ENCODE assay signal across 25 cellular contexts in the genomic region with DNA sequence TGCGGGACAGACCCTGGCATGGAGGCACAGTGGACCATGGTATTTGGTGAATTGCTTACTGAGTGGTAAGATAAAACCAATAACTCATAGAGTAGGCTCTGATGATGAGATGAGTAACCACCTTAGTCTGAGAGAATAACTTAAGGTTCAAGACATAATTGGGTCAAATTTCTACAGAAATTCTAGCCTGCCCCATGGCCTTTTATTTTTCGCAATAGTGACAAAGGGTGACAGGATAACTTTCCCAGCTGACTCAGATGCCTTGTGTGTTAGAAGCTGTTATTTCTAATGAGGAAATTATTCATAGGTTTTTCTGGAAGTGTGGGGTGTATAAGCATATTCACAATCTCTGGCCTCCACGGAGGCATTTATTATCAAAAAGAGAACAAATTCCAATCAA.
DNase-seq lines count a peak whose midpoint lies in the region; ATAC-seq, FAIRE-seq and TF ChIP-seq lines count a peak whose summit lies in the region.
"Had no signal": no experiment of that assay in that cellular context is flagged by ENCODE, and none has a peak within 500 bp of the region (broad histone marks: within the 10 kb centered on the region; RNA-seq: fewer than 3 reads in every experiment).

No MANE protein-coding gene starts in this region.

- H3K4me3 Mint-ChIP-seq in MCF 10A (ENCODE audit: unreplicated experiment), result no peak overlapping the region
- H3K4me3 Mint-ChIP-seq in activated CD4-positive, alpha-beta memory T cell treated with anti-CD3 and anti-CD28 coated beads for 36 hours, result no peak overlapping the region
- H3K4me3 Mint-ChIP-seq: CD4-positive, alpha-beta memory T cell; H9 had no signal

- DNase-seq in mammary epithelial cell (peak; percentile 47), MCF 10A (ENCODE audit: unreplicated experiment) (no peak), amniotic epithelial cell (ENCODE audit: low read depth) (peak; percentile 37), keratinocyte (ENCODE audit: low read depth, low spot score) (no peak), colonic mucosa (no peak)
- DNase-seq in activated CD4-positive, alpha-beta memory T cell treated with anti-CD3 and anti-CD28 coated beads for 36 hours, result no peak
- no peak for DNase-seq in activated T-cell treated with anti-CD3 and anti-CD28 coated beads, Interleukin-2, amount 50 U/mL, for 48 hours
- DNase-seq: Caco-2; CD4-positive, alpha-beta memory T cell; DMS 273 treated with DMSO at 0.1 percent for 48 hours; DND-41; GM23248; H9; KG1; NCI-H1105 treated with DMSO at 0.1 percent for 48 hours; NCI-H2081 treated with DMSO at 0.1 percent for 48 hours; NCI-H446; NCI-H526 treated with DMSO at 0.1 percent for 48 hours; OCI-M1; SIG-M5; SK-N-SH had no signal

- CTCF ChIA-PET in mammary epithelial cell (lab: Charles Lee; ENCODE audit: low non-redundant PET) (no interaction called here), MCF 10A (lab: Yijun Ruan, JAX) (interaction anchor here (0.5 to 2.0 kb wide), 3 partner anchors 34 to 502 kb away, joined by 3 to 5 read pairs (median 3); no protein-coding TSS in a partner anchor)
- CTCF ChIA-PET in activated CD4-positive, alpha-beta memory T cell treated with anti-CD3 and anti-CD28 coated beads for 36 hours (lab: Charles Lee), result no interaction called here

- no peak for ATAC-seq in GM19463 (IDR thresholded peaks at IDR 0.05; ENCODE audit: unreplicated experiment)

- WGBS in mammary epithelial cell (ENCODE audit: low coverage, missing lambda C conversion rate), result 95% methylated on average over 3 of the region's 3 CpGs

- POLR2A ChIA-PET in MCF 10A (lab: Yijun Ruan, JAX), result no interaction called here
- POLR2A ChIA-PET in activated CD4-positive, alpha-beta memory T cell treated with anti-CD3 and anti-CD28 coated beads for 36 hours (lab: Charles Lee), result no interaction called here

- peaks cover 8% of the 10 kb centered on the region for H3K9me3 ChIP-seq in mammary epithelial cell (replicated peaks; ENCODE audit: insufficient read depth, low read length)
- H3K9me3 ChIP-seq in keratinocyte (ENCODE audit: control insufficient read depth, low read depth, low read length), result peaks cover 6% of the 10 kb centered on the region
- no peaks in the 10 kb centered on the region for H3K9me3 ChIP-seq in colonic mucosa
- H3K9me3 ChIP-seq: BLaER1 treated with 17β-estradiol and CSF1 and Interleukin-3, amounts not matched to agents 10 nM and 100 nM; Caco-2; SK-N-SH had no signal

- dilution Hi-C loops in mammary epithelial cell (cut with HindIII; ENCODE audit: low sequenced_read_pairs) (no loop called here), keratinocyte (cut with MboI; ENCODE audit: extremely low pct_ligation_motif_present, low sequenced_read_pairs) (no loop called here)

- H2AFZ ChIP-seq in mammary epithelial cell (ENCODE audit: low read depth, low read length) (peak overlapping the region; percentile 21), keratinocyte (ENCODE audit: control insufficient read depth, low read length) (no peak overlapping the region)
- H2AFZ ChIP-seq: GM23248 had no signal

- H3K9me1 ChIP-seq in keratinocyte (ENCODE audit: control insufficient read depth, extremely low read depth, insufficient read depth, low read length), result no peaks in the 10 kb centered on the region

- H3K4me1 ChIP-seq in mammary epithelial cell (ENCODE audit: insufficient read depth, low read length) (peaks cover 22% of the 10 kb centered on the region), keratinocyte (ENCODE audit: control insufficient read depth, extremely low read depth, insufficient read depth, low read length) (peaks cover 18% of the 10 kb centered on the region), colonic mucosa (no peaks in the 10 kb centered on the region)
- H3K4me1 ChIP-seq: Caco-2 had no signal

- no peak overlapping the region for H3K4me3 ChIP-seq in mammary epithelial cell (replicated peaks in 1 of 3; ENCODE audit: insufficient read depth in 1 of 3, low read depth in 2 of 3, low read length in 3 of 3)
- H3K4me3 ChIP-seq in keratinocyte (ENCODE audit: control insufficient read depth in 2 of 3, extremely low read depth in 1 of 3, insufficient read depth in 2 of 3, low read depth in 1 of 3, low read length in 3 of 3), result no peak overlapping the region
- no peak overlapping the region for H3K4me3 ChIP-seq in colonic mucosa
- H3K4me3 ChIP-seq: BLaER1 treated with 17β-estradiol and CSF1 and Interleukin-3, amounts not matched to agents 10 nM and 100 nM; GM23248 had no signal

- BruUV-seq in mammary epithelial cell (replicated peaks; lab: Mats Ljungman, UMichigan), result no TSS peak
- no TSS peak for BruUV-seq in MCF 10A (replicated peaks; lab: Mats Ljungman, UMichigan)

- H3K27me3 Mint-ChIP-seq in MCF 10A (ENCODE audit: insufficient read depth, unreplicated experiment), result no peaks in the 10 kb centered on the region
- H3K27me3 Mint-ChIP-seq in activated CD4-positive, alpha-beta memory T cell treated with anti-CD3 and anti-CD28 coated beads for 36 hours, result no peaks in the 10 kb centered on the region

- H3K9ac ChIP-seq in mammary epithelial cell (ENCODE audit: insufficient read depth, low read length), result no peak overlapping the region
- no peak overlapping the region for H3K9ac ChIP-seq in keratinocyte (ENCODE audit: control insufficient read depth, extremely low read depth, insufficient read depth, low read length)
- no peak overlapping the region for H3K9ac ChIP-seq in colonic mucosa (ENCODE audit: low read depth in 2 of 2, low read length in 2 of 2)
- H3K9ac ChIP-seq: BLaER1 treated with 17β-estradiol and CSF1 and Interleukin-3, amounts not matched to agents 10 nM and 100 nM; GM23248; SK-N-SH had no signal

- FAIRE-seq in keratinocyte (lab: Jason Lieb, UNC), result peak; percentile 43
- FAIRE-seq: GM12892 had no signal

- in situ Hi-C loops in mammary epithelial cell (cut with MboI; ENCODE audit: low sequenced_read_pairs in 2 of 2), result no loop called here

- H3K79me2 ChIP-seq in mammary epithelial cell (ENCODE audit: insufficient read depth, low read length), result no peaks in the 10 kb centered on the region
- H3K79me2 ChIP-seq in keratinocyte (ENCODE audit: control insufficient read depth, insufficient read depth, low read length), result no peaks in the 10 kb centered on the region

- no peaks in the 10 kb centered on the region for H3K36me3 Mint-ChIP-seq in MCF 10A (ENCODE audit: insufficient read depth, unreplicated experiment)
- H3K36me3 Mint-ChIP-seq in activated CD4-positive, alpha-beta memory T cell treated with anti-CD3 and anti-CD28 coated beads for 36 hours, result no peaks in the 10 kb centered on the region
- H3K36me3 Mint-ChIP-seq: CD4-positive, alpha-beta memory T cell had no signal

- H3K9me3 Mint-ChIP-seq in MCF 10A (ENCODE audit: unreplicated experiment), result no peaks in the 10 kb centered on the region
- H3K9me3 Mint-ChIP-seq in activated CD4-positive, alpha-beta memory T cell treated with anti-CD3 and anti-CD28 coated beads for 36 hours, result no peaks in the 10 kb centered on the region
- H3K9me3 Mint-ChIP-seq: H9 had no signal

- H4K20me1 ChIP-seq in mammary epithelial cell (ENCODE audit: insufficient read depth, low read length) (no peaks in the 10 kb centered on the region), keratinocyte (ENCODE audit: control insufficient read depth, extremely low read depth, insufficient read depth, low read length) (no peaks in the 10 kb centered on the region)
- H4K20me1 ChIP-seq: BLaER1 treated with 17β-estradiol and CSF1 and Interleukin-3, amounts not matched to agents 10 nM and 100 nM had no signal

- intact Hi-C loops in mammary epithelial cell (cut with micrococcal nuclease) (no loop called here), MCF 10A (cut with micrococcal nuclease) (no loop called here), colonic mucosa (cut with DNase I) (no loop called here)
- intact Hi-C loops in activated CD4-positive, alpha-beta memory T cell treated with anti-CD3 and anti-CD28 coated beads for 36 hours (cut with micrococcal nuclease), result no loop called here

- TF ChIP-seq CTCF in mammary epithelial cell (conservative IDR thresholded peaks at IDR 0.05 in 1 of 2, IDR thresholded peaks at IDR 0.05 in 1 of 2; ENCODE audit: extremely low read depth in 1 of 2, insufficient read depth in 1 of 2, low read depth in 1 of 2, low read length in 2 of 2) (no peak), MCF 10A (IDR thresholded peaks at IDR 0.05; ENCODE audit: unreplicated experiment) (no peak), keratinocyte (optimal IDR thresholded peaks at IDR 0.05 in 1 of 3, IDR thresholded peaks at IDR 0.05 in 1 of 3, conservative IDR thresholded peaks at IDR 0.05 in 1 of 3; ENCODE audit: extremely low read depth in 1 of 3, insufficient read depth in 2 of 3, low read length in 3 of 3) (no peak), colonic mucosa (IDR thresholded peaks at IDR 0.05) (no peak)

- H3K27ac ChIP-seq in mammary epithelial cell (ENCODE audit: insufficient read depth, low read depth, low read length) (peak overlapping the region; percentile 85), keratinocyte (ENCODE audit: control insufficient read depth, insufficient read depth, low read length) (no peak overlapping the region), colonic mucosa (no peak overlapping the region)
- H3K27ac ChIP-seq: 22Rv1; BLaER1 treated with 17β-estradiol and CSF1 and Interleukin-3, amounts not matched to agents 10 nM and 100 nM; GM23248 had no signal

- H3K4me1 Mint-ChIP-seq in MCF 10A (ENCODE audit: insufficient read depth, unreplicated experiment), result peaks cover 8% of the 10 kb centered on the region
- H3K4me1 Mint-ChIP-seq in activated CD4-positive, alpha-beta memory T cell treated with anti-CD3 and anti-CD28 coated beads for 36 hours (ENCODE audit: low read depth), result no peaks in the 10 kb centered on the region
- H3K4me1 Mint-ChIP-seq: CD4-positive, alpha-beta memory T cell had no signal

- H3K36me3 ChIP-seq in mammary epithelial cell (ENCODE audit: insufficient read depth, low read length) (no peaks in the 10 kb centered on the region), keratinocyte (ENCODE audit: control insufficient read depth in 2 of 2, extremely low read depth in 1 of 2, insufficient read depth in 2 of 2, low read length in 2 of 2) (no peaks in the 10 kb centered on the region), colonic mucosa (no peaks in the 10 kb centered on the region)
- H3K36me3 ChIP-seq: BLaER1 treated with 17β-estradiol and CSF1 and Interleukin-3, amounts not matched to agents 10 nM and 100 nM had no signal

- H3K27ac Mint-ChIP-seq in MCF 10A (ENCODE audit: low read depth, unreplicated experiment), result no peak overlapping the region
- no peak overlapping the region for H3K27ac Mint-ChIP-seq in activated CD4-positive, alpha-beta memory T cell treated with anti-CD3 and anti-CD28 coated beads for 36 hours
- H3K27ac Mint-ChIP-seq: CD4-positive, alpha-beta memory T cell; H9 had no signal

- H3K4me2 ChIP-seq in mammary epithelial cell (ENCODE audit: insufficient read depth, low read depth, low read length) (no peak overlapping the region), keratinocyte (ENCODE audit: control insufficient read depth, extremely low read depth, insufficient read depth, low read depth, low read length) (no peak overlapping the region)
- H3K4me2 ChIP-seq: BLaER1 treated with 17β-estradiol and CSF1 and Interleukin-3, amounts not matched to agents 10 nM and 100 nM; SK-N-SH had no signal

- H3K27me3 ChIP-seq in mammary epithelial cell (ENCODE audit: insufficient read depth, low read length) (no peaks in the 10 kb centered on the region), keratinocyte (ENCODE audit: control insufficient read depth, extremely low read depth, insufficient read depth, low read length) (no peaks in the 10 kb centered on the region), colonic mucosa (no peaks in the 10 kb centered on the region)
- H3K27me3 ChIP-seq: BLaER1 treated with 17β-estradiol and CSF1 and Interleukin-3, amounts not matched to agents 10 nM and 100 nM had no signal

Comparison
In these comparisons a context has a peak if more than half of its experiments do, and no peak if none do; other contexts are left out.
1. DNase-seq: peak in mammary epithelial cell (single experiment) and amniotic epithelial cell (single experiment); none in MCF 10A (single experiment), keratinocyte (single experiment), colonic mucosa (single experiment), activated CD4-positive, alpha-beta memory T cell treated with anti-CD3 and anti-CD28 coated beads for 36 hours (single experiment) and activated T-cell treated with anti-CD3 and anti-CD28 coated beads, Interleukin-2, amount 50 U/mL, for 48 hours (0 of 2).